8 cellular contexts compared by ENCODE assay signal in the genomic region with DNA sequence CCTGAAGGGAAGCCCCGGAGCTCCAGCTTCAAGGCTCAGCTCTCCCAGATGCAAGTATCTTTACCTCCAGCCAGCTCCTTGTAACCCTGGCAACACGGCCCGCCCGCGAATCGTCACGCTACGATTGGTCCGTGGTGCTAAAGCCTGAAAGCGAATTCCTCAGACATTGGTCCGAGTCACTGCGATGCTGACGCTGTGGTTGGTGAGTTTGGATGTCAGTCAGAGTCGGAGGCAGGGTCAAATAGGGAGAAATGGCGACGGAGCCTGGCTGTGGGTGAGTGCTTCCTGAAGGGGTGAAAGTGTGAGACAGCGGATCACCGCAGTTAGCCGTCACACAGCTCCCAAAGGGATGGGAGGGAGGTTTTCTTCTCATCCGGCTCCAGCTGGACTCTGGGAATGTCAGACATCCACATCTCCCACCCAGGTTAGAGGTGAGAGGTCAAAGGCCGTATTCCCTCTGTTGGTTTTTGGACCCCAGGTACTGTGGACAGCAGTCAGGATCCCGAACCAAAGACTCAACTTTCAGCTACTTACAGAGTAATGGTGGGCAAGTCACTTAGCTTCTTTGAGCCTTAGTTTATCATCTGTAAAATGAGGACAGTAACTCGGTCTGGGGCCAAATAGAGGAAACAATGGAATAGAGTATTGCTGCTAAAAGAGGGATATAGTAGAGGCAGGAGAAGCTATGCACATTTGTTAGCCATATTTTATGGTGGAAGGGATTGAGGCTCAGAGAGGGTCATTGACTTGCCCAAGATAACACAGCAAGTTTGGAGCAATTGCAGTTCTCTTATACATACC. TPM values are rescaled to one million over a fixed set of nuclear protein-coding genes. Genes with fewer than 3 reads are reported as not detected.
DNase-seq lines count a peak whose midpoint lies in the region; ATAC-seq and TF ChIP-seq lines count a peak whose summit lies in the region.

A gene (plus strand): TSS at position 240 of the 801 bp plus-strand sequence. CDS start 1,366 bp downstream, outside the sequence.

- H3K4me3 ChIP-seq in BJ (ENCODE audit: low read depth, low read length) (peak within 1 kb of the TSS; percentile 68), colonic mucosa (peak within 1 kb of the TSS; percentile 51)

- intact Hi-C loops in colonic mucosa (cut with DNase I): loop anchor here (10.0 kb wide), 1 partner anchor 56 kb away; a partner anchor contains a TSS

- H3K36me3 ChIP-seq in BJ (ENCODE audit: control insufficient read depth, insufficient read depth, low read length) (peaks cover 15% of the 10 kb centered on the region), colonic mucosa (peaks cover 6% of the 10 kb centered on the region)

- H3K9me3 ChIP-seq in colonic mucosa: no peaks in the 10 kb centered on the region

- DNase-seq in BJ (ENCODE audit: low read depth) (peak; percentile 97), GM19240 (ENCODE audit: insufficient read length, low spot score) (peak; percentile 97), NCI-H524 (lab: John Stamatoyannopoulos, UW) (peak; percentile 99), colonic mucosa (peak; percentile 100), kidney tubule cell (ENCODE audit: low spot score) (peak; percentile 99)
- DNase-seq in activated CD4-positive, alpha-beta T cell treated with anti-CD3 and anti-CD28 coated beads for 4 hours: peak; percentile 96 to 99
- DNase-seq in stimulated activated CD4-positive, alpha-beta T cell treated with anti-CD3 and anti-CD28 coated beads, Interleukin-1b, Interleukin-23, amount 100 ng/mL, for 1 hour (ENCODE audit: low read depth in 2 of 2): peak; percentile 97 to 98

- ATAC-seq in HG03457 (IDR thresholded peaks at IDR 0.05; ENCODE audit: unreplicated experiment): peak; percentile 96

- POLR2A ChIA-PET in BJ (lab: Charles Lee): interaction anchor here (0.6 kb wide), 1 partner anchor 61 kb away, joined by 10 read pairs; no protein-coding TSS in a partner anchor

- no peaks in the 10 kb centered on the region for H3K4me1 ChIP-seq in colonic mucosa

- TF ChIP-seq CTCF in BJ (IDR thresholded peaks at IDR 0.05; ENCODE audit: insufficient read depth, low read depth, low read length) (no peak), colonic mucosa (IDR thresholded peaks at IDR 0.05) (no peak)

- peak within 1 kb of the TSS; percentile 46 for H3K27ac ChIP-seq in colonic mucosa

- CTCF ChIA-PET in BJ (lab: Yijun Ruan, JAX): interaction anchor here (0.6 to 2.1 kb wide), 5 partner anchors 9 to 478 kb away, joined by 3 to 13 read pairs (median 3); a partner anchor contains a TSS

- no peaks in the 10 kb centered on the region for H3K27me3 ChIP-seq in BJ (ENCODE audit: control insufficient read depth, insufficient read depth, low read length)
- H3K27me3 ChIP-seq in colonic mucosa: no peaks in the 10 kb centered on the region

- H3K9ac ChIP-seq in colonic mucosa (ENCODE audit: low read depth in 2 of 2, low read length in 2 of 2): peak within 1 kb of the TSS; percentile 71 to 100

RNA-seq across cellular contexts. Expression of the gene that starts here (rescaled TPM):
- 4.9 and 6.0 TPM in 2 replicates for polyA plus RNA-seq in BJ (2011; rRNA removed)
- polyA minus RNA-seq in BJ (2011; rRNA and poly(A)+ RNA removed): 14.8 and 17.0 TPM in 2 replicates
- total RNA-seq in colonic mucosa: 10 to 100 TPM; 13.3 to 13.4 TPM

Comparison
In these comparisons a context has a peak if more than half of its experiments do, and no peak if none do; other contexts are left out.
1. Peak in every context shown above with its lines: DNase-seq, ATAC-seq, H3K4me3 ChIP-seq and H3K27ac ChIP-seq.